In genomic region chr17:66386789-66387351, GRCh38 we compare ENCODE assay signal across 11 cellular contexts.
DNase-seq lines count a peak whose midpoint lies in the region; ATAC-seq and TF ChIP-seq lines count a peak whose summit lies in the region.
"Had no signal": no experiment of that assay in that cellular context is flagged by ENCODE, and none has a peak within 500 bp of the region (broad histone marks: within the 10 kb centered on the region; RNA-seq: fewer than 3 reads in every experiment).

No MANE protein-coding gene starts in this region.

- no peaks in the 10 kb centered on the region for H3K9me3 Mint-ChIP-seq in activated CD4-positive, alpha-beta T cell treated with anti-CD3 and anti-CD28 coated beads for 36 hours (ENCODE audit: low read depth)
- H3K9me3 Mint-ChIP-seq: memory B cell had no signal

- peak overlapping the region; percentile 64 for H3K27ac Mint-ChIP-seq in activated CD4-positive, alpha-beta T cell treated with anti-CD3 and anti-CD28 coated beads for 36 hours
- H3K27ac Mint-ChIP-seq: memory B cell had no signal

- CTCF ChIA-PET in activated CD4-positive, alpha-beta T cell treated with anti-CD3 and anti-CD28 coated beads for 36 hours (lab: Charles Lee) = interaction anchor here (1.0 to 1.4 kb wide), 3 partner anchors 11 to 77 kb away, joined by 3 to 4 read pairs (median 4); no protein-coding TSS in a partner anchor

- POLR2A ChIA-PET in activated CD4-positive, alpha-beta T cell treated with anti-CD3 and anti-CD28 coated beads for 36 hours (lab: Charles Lee) = no interaction called here

- H3K36me3 Mint-ChIP-seq in activated CD4-positive, alpha-beta T cell treated with anti-CD3 and anti-CD28 coated beads for 36 hours (ENCODE audit: low read depth) = peaks cover 52% of the 10 kb centered on the region
- H3K36me3 Mint-ChIP-seq: memory B cell had no signal

- intact Hi-C loops in activated CD4-positive, alpha-beta T cell treated with anti-CD3 and anti-CD28 coated beads for 36 hours (cut with DNase I, micrococcal nuclease) = no loop called here

- DNase-seq in activated CD4-positive, alpha-beta T cell treated with anti-CD3 and anti-CD28 coated beads for 36 hours = no peak
- DNase-seq in activated CD4-positive, alpha-beta T cell treated with anti-CD3 and anti-CD28 coated beads, Interleukin-2, amount 50 U/mL, for 48 hours = no peak
- DNase-seq in NOMO-1 treated with DMSO at 0.1 percent for 48 hours (lab: John Stamatoyannopoulos, UW; ENCODE audit: unreplicated experiment) = peak; percentile 27
- peak; percentile 69 for DNase-seq in epithelial cell of esophagus (ENCODE audit: low read depth)
- peak; percentile 98 for DNase-seq in renal cortical epithelial cell (ENCODE audit: low read depth)
- no peak for DNase-seq in stimulated activated naive CD4-positive, alpha-beta T cell (lab: John Stamatoyannopoulos, UW)
- no peak for DNase-seq in stimulated activated CD4-positive, alpha-beta T cell treated with anti-CD3 and anti-CD28 coated beads, Interleukin-4, amount 100 ng/mL, for 4 hours
- DNase-seq: NCI-H1092 treated with DMSO at 0.1 percent for 48 hours had no signal

- no peak overlapping the region for H3K4me3 Mint-ChIP-seq in activated CD4-positive, alpha-beta T cell treated with anti-CD3 and anti-CD28 coated beads for 36 hours
- H3K4me3 Mint-ChIP-seq: memory B cell had no signal

- H3K27me3 Mint-ChIP-seq in activated CD4-positive, alpha-beta T cell treated with anti-CD3 and anti-CD28 coated beads for 36 hours = no peaks in the 10 kb centered on the region

- no peak for TF ChIP-seq CTCF in epithelial cell of esophagus (IDR thresholded peaks at IDR 0.05; ENCODE audit: insufficient read depth, low read depth, low read length, missing control alignments)

- no peak overlapping the region for H3K4me3 ChIP-seq in epithelial cell of esophagus (ENCODE audit: low read length)
- H3K4me3 ChIP-seq: HAP-1 had no signal

- peak; percentile 30 for ATAC-seq in activated CD4-positive, alpha-beta T cell treated with anti-CD3 and anti-CD28 coated beads for 36 hours
- ATAC-seq in HG03139 (IDR thresholded peaks at IDR 0.05; ENCODE audit: unreplicated experiment) = no peak

- peaks cover 71% of the 10 kb centered on the region for H3K4me1 Mint-ChIP-seq in activated CD4-positive, alpha-beta T cell treated with anti-CD3 and anti-CD28 coated beads for 36 hours

Comparison
In these comparisons a context has a peak if more than half of its experiments do, and no peak if none do; other contexts are left out.
1. DNase-seq: peak in NOMO-1 treated with DMSO at 0.1 percent for 48 hours (single experiment), epithelial cell of esophagus (single experiment) and renal cortical epithelial cell (single experiment); none in activated CD4-positive, alpha-beta T cell treated with anti-CD3 and anti-CD28 coated beads for 36 hours (single experiment), activated CD4-positive, alpha-beta T cell treated with anti-CD3 and anti-CD28 coated beads, Interleukin-2, amount 50 U/mL, for 48 hours (0 of 2), stimulated activated naive CD4-positive, alpha-beta T cell (0 of 6) and stimulated activated CD4-positive, alpha-beta T cell treated with anti-CD3 and anti-CD28 coated beads, Interleukin-4, amount 100 ng/mL, for 4 hours (0 of 2).